ENCODE assay signal across 1 cellular context in genomic region chr12:104670439-104671406, GRCh38.
TF ChIP-seq lines count a peak whose summit lies in the region.

No MANE protein-coding gene starts in this region.

TF ChIP-seq in GM12878, 131 proteins besides CTCF, POLR2A, EP300 and RAD21 (continued from another document):
- no peak for TF ChIP-seq ZNF687 (IDR thresholded peaks at IDR 0.05)
- TF ChIP-seq NR2C2 (IDR thresholded peaks at IDR 0.05; ENCODE audit: borderline replicate concordance, control insufficient read depth, insufficient read length, low read depth): no peak
- TF ChIP-seq SMARCA5 (IDR thresholded peaks at IDR 0.05): 0 out of 2 replicates have a peak, but pooled peaks have one; percentile 54
- peak; percentile 45; the same call in 1 of the 2 replicates for TF ChIP-seq PKNOX1 (IDR thresholded peaks at IDR 0.05)
- TF ChIP-seq PML (IDR thresholded peaks at IDR 0.05; ENCODE audit: low read length): no peak
- TF ChIP-seq NKRF (conservative IDR thresholded peaks at IDR 0.05): no peak
- no peak for TF ChIP-seq ZBTB4 (CRISPR knock-in tag; IDR thresholded peaks at IDR 0.05)
- no peak for TF ChIP-seq ETV6 (conservative IDR thresholded peaks at IDR 0.05 in 1 of 2, IDR thresholded peaks at IDR 0.05 in 1 of 2; ENCODE audit: borderline replicate concordance in 1 of 2, low read depth in 1 of 2)
TF ChIP-seq in GM12878: peak in this region for 22.
